In genomic region chr6:33132121-33132524, GRCh38 we compare ENCODE assay signal across 16 cellular contexts.
"Had no signal": no experiment of that assay in that cellular context is flagged by ENCODE, and none has a peak within 500 bp of the region (broad histone marks: within the 10 kb centered on the region; RNA-seq: fewer than 3 reads in every experiment).

No MANE protein-coding gene starts in this region.

- H3K27me3 ChIP-seq: ascending aorta, ovary had no signal

- H3K27ac Mint-ChIP-seq: activated CD8-positive, alpha-beta T cell treated with anti-CD3 and anti-CD28 coated beads, Interleukin-2, amount 10 ng/mL, durations not matched to agents 7 days and 5 days; activated naive CD8-positive, alpha-beta T cell treated with anti-CD3 and anti-CD28 coated beads, Interleukin-2, amount 10 ng/mL, durations not matched to agents 7 days and 5 days; stimulated activated naive CD8-positive, alpha-beta T cell treated with anti-CD3 and anti-CD28 coated beads, Interleukin-15, Interleukin-2, amounts not matched to agents 100 ng/mL and 50 ng/mL, for 24 hours had no signal

- H3K36me3 Mint-ChIP-seq: activated naive CD8-positive, alpha-beta T cell treated with anti-CD3 and anti-CD28 coated beads, Interleukin-2, amount 10 ng/mL, durations not matched to agents 7 days and 5 days had no signal

- H3K4me1 ChIP-seq: ascending aorta, esophagus muscularis mucosa, heart right ventricle, left ventricle myocardium inferior had no signal

- H3K4me3 ChIP-seq: ascending aorta, esophagus muscularis mucosa, heart right ventricle, left ventricle myocardium inferior, ovary, thoracic aorta had no signal

- H3K9me3 Mint-ChIP-seq: activated naive CD8-positive, alpha-beta T cell treated with anti-CD3 and anti-CD28 coated beads, Interleukin-2, amount 10 ng/mL, durations not matched to agents 7 days and 5 days; stimulated activated naive CD8-positive, alpha-beta T cell treated with anti-CD3 and anti-CD28 coated beads, Interleukin-15, Interleukin-2, amounts not matched to agents 100 ng/mL and 50 ng/mL, for 24 hours had no signal

- H3K4me3 Mint-ChIP-seq: activated CD8-positive, alpha-beta T cell treated with anti-CD3 and anti-CD28 coated beads, Interleukin-2, amount 10 ng/mL, durations not matched to agents 7 days and 5 days; activated naive CD8-positive, alpha-beta T cell treated with anti-CD3 and anti-CD28 coated beads, Interleukin-2, amount 10 ng/mL, durations not matched to agents 7 days and 5 days; stimulated activated naive CD8-positive, alpha-beta T cell treated with anti-CD3 and anti-CD28 coated beads, Interleukin-15, Interleukin-2, amounts not matched to agents 100 ng/mL and 50 ng/mL, for 24 hours had no signal

- H3K9me3 ChIP-seq: ascending aorta, esophagus muscularis mucosa, heart right ventricle, left ventricle myocardium inferior, ovary, thoracic aorta had no signal

- H3K36me3 ChIP-seq: ascending aorta, esophagus muscularis mucosa, heart right ventricle, left ventricle myocardium inferior, ovary, thoracic aorta had no signal

- H3K27ac ChIP-seq: ascending aorta, esophagus muscularis mucosa, heart right ventricle, left ventricle myocardium inferior, ovary, thoracic aorta had no signal

- DNase-seq: activated CD4-positive, alpha-beta T cell treated with anti-CD3 and anti-CD28 coated beads for 48 hours; activated CD8-positive, alpha-beta memory T cell treated with anti-CD3 and anti-CD28 coated beads, Interleukin-2, amount 50 U/mL, for 48 hours; activated CD8-positive, alpha-beta T cell treated with anti-CD3 and anti-CD28 coated beads, Interleukin-2, amount 10 ng/mL, durations not matched to agents 7 days and 5 days; activated naive CD8-positive, alpha-beta T cell treated with anti-CD3 and anti-CD28 coated beads, Interleukin-2, amount 10 ng/mL, durations not matched to agents 7 days and 5 days; heart right ventricle; kidney; left ventricle myocardium inferior; mesendoderm; ovary; stimulated activated CD4-positive, alpha-beta T cell treated with anti-CD3 and anti-CD28 coated beads, Interleukin-2, amount 100 ng/mL, for 48 hours; stimulated activated CD8-positive, alpha-beta memory T cell treated with anti-CD3 and anti-CD28 coated beads, Interleukin-4, amount 100 ng/mL, for 48 hours; T1000 had no signal

- ATAC-seq: activated CD8-positive, alpha-beta T cell treated with anti-CD3 and anti-CD28 coated beads, Interleukin-2, amount 10 ng/mL, durations not matched to agents 7 days and 5 days; heart right ventricle had no signal
